27 cellular contexts compared by ENCODE assay signal in the genomic region with DNA sequence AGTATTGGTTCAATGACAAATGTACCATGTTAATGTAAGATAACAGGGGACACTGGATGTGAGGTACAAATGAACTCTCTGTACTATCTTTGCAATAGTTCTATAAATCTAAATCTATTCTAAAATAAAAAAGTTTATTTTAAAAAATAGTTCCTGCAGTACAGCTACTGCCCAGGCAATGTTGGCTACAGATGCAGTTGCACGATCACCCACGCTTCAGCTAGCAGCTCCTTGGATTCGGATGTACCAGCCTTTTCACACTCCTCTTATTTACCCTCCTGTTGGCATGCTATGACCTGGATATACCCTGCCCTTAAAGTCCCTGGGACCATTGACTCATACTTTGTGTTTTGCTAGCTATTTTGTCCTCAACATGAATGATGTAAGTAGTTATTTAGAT.
DNase-seq lines count a peak whose midpoint lies in the region; FAIRE-seq and TF ChIP-seq lines count a peak whose summit lies in the region.
"Had no signal": no experiment of that assay in that cellular context is flagged by ENCODE, and none has a peak within 500 bp of the region (broad histone marks: within the 10 kb centered on the region; RNA-seq: fewer than 3 reads in every experiment).

No MANE protein-coding gene starts in this region.

- TF ChIP-seq POLR2A in GM12891 (IDR thresholded peaks at IDR 0.05; ENCODE audit: low read depth, low read length): no peak

- FAIRE-seq in GM12891 (lab: Jason Lieb, UNC): peak; percentile 54
- FAIRE-seq: A204.1, A549, D721Med had no signal

- DNase-seq in GM12891 (ENCODE audit: insufficient read length, low spot score) (no peak), superior temporal gyrus (ENCODE audit: extremely low spot score) (peak; percentile 23), DMS153 treated with DMSO at 0.1 percent for 48 hours (lab: John Stamatoyannopoulos, UW; ENCODE audit: unreplicated experiment) (no peak)
- DNase-seq in effector CD8-positive, alpha-beta T cell (lab: John Stamatoyannopoulos, UW): no peak
- DNase-seq: 8988T; ACHN; AML-193; BE2C; C1 segment of cervical spinal cord; Caco-2; Calu3; CD4-positive, alpha-beta memory T cell; CD4-positive, alpha-beta T cell; CD4-positive, CD25-positive, alpha-beta regulatory T cell; CD8-positive, alpha-beta memory T cell; CD8-positive, alpha-beta T cell; COR-L47; DMS 273 treated with DMSO at 0.1 percent for 48 hours; DMS153; DMS53; DMS79; DMS79 treated with DMSO at 0.1 percent for 48 hours; DND-41; EL had no signal

TF ChIP-seq in GM12891, 5 proteins besides CTCF, POLR2A, EP300 and RAD21:
- TF ChIP-seq POLR2AphosphoS5 (IDR thresholded peaks at IDR 0.05; ENCODE audit: low read depth, low read length) (no peak), POU2F2 (IDR thresholded peaks at IDR 0.05; ENCODE audit: low read depth, low read length) (no peak), TAF1 (IDR thresholded peaks at IDR 0.05; ENCODE audit: low read depth, low read length) (no peak), SPI1 (IDR thresholded peaks at IDR 0.05; ENCODE audit: low read depth, low read length) (no peak), PAX5 (IDR thresholded peaks at IDR 0.05; ENCODE audit: insufficient read depth, low read length, severe bottlenecking) (no peak)
